In the genomic region with DNA sequence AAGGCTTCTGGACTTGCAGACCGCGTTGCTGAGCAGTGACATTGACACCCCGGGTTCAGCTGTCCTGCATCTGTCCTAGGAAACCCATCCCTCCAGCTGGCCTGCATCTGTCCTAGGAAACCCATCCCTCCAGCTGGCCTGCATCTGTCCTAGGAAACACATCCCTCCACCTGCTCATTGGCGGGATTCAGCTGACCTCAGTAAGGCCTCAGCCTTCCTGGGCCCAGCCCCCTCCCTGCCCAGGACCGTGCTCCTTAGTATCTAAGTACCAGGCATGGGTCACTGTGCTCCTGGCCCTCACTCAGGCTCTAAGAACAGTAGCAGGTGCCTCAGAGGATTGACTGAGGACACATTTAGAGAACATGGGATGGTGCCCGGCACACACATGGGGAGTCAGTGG, we compare ENCODE assay signal across 19 cellular contexts. TPM values are rescaled to one million over a fixed set of nuclear protein-coding genes. Genes with fewer than 3 reads are reported as not detected.
DNase-seq lines count a peak whose midpoint lies in the region; ATAC-seq, FAIRE-seq and TF ChIP-seq lines count a peak whose summit lies in the region.
"Had no signal": no experiment of that assay in that cellular context is flagged by ENCODE, and none has a peak within 500 bp of the region (broad histone marks: within the 10 kb centered on the region; RNA-seq: fewer than 3 reads in every experiment).

No MANE protein-coding gene starts in this region.

- H3K4me1 Mint-ChIP-seq in Calu3 (ENCODE audit: low read depth, unreplicated experiment), result peaks cover 44% of the 10 kb centered on the region
- peaks cover 17% of the 10 kb centered on the region for H3K4me1 Mint-ChIP-seq in astrocyte (ENCODE audit: low read depth, unreplicated experiment)
- H3K4me1 Mint-ChIP-seq: activated CD4-positive, alpha-beta T cell treated with anti-CD3 and anti-CD28 coated beads, Interleukin-2, amount 10 ng/mL, durations not matched to agents 24 days and 14 days; IgD-negative memory B cell; T-helper 17 cell had no signal

- H3K27me3 ChIP-seq in astrocyte (ENCODE audit: insufficient read depth, low read length), result no peaks in the 10 kb centered on the region
- no peaks in the 10 kb centered on the region for H3K27me3 ChIP-seq in skeletal muscle satellite cell (ENCODE audit: control insufficient read depth, insufficient read depth, low read length)
- H3K27me3 ChIP-seq: ovary had no signal

- H3K36me3 ChIP-seq in astrocyte (ENCODE audit: insufficient read depth, low read length), result peaks cover 17% of the 10 kb centered on the region
- peaks cover 55% of the 10 kb centered on the region for H3K36me3 ChIP-seq in skeletal muscle satellite cell (ENCODE audit: insufficient read depth, low read length)
- H3K36me3 ChIP-seq: ovary, thoracic aorta had no signal

- peak overlapping the region; percentile 94 for H3K27ac ChIP-seq in astrocyte (ENCODE audit: low read depth, low read length)
- H3K27ac ChIP-seq: ovary, thoracic aorta had no signal

- TF ChIP-seq CTCF in Calu3 (IDR thresholded peaks at IDR 0.05; ENCODE audit: unreplicated experiment) (no peak), astrocyte (IDR thresholded peaks at IDR 0.05; ENCODE audit: insufficient read depth, low read depth, low read length) (no peak)

- H3K27me3 Mint-ChIP-seq in Calu3 (ENCODE audit: unreplicated experiment) (no peaks in the 10 kb centered on the region), astrocyte (ENCODE audit: low read depth, unreplicated experiment) (peaks cover 5% of the 10 kb centered on the region)

- CTCF ChIA-PET in Calu3 (lab: Charles Lee), result no interaction called here

- H3K36me3 Mint-ChIP-seq in Calu3 (ENCODE audit: insufficient read depth, unreplicated experiment), result peaks cover 55% of the 10 kb centered on the region
- H3K36me3 Mint-ChIP-seq in astrocyte (ENCODE audit: low read depth, unreplicated experiment), result peaks cover 22% of the 10 kb centered on the region

- H2AFZ ChIP-seq in astrocyte (ENCODE audit: low read depth, low read length), result no peak overlapping the region

- H3K27ac Mint-ChIP-seq in Calu3 (ENCODE audit: unreplicated experiment), result peak overlapping the region; percentile 99
- H3K27ac Mint-ChIP-seq in astrocyte (ENCODE audit: unreplicated experiment), result no peak overlapping the region
- H3K27ac Mint-ChIP-seq: activated CD4-positive, alpha-beta T cell treated with anti-CD3 and anti-CD28 coated beads, Interleukin-2, amount 10 ng/mL, durations not matched to agents 24 days and 14 days; activated T-cell treated with anti-CD3 and anti-CD28 coated beads, Interleukin-2, amount 50 U/mL, for 72 hours; dendritic cell treated with granulocyte-macrophage colony-stimulating factor and Interleukin-4, amounts not matched to agents 40 ng/mL and 50 ng/mL, for 4 days; IgD-negative memory B cell; T-helper 17 cell had no signal

- H3K9ac ChIP-seq in astrocyte (ENCODE audit: low read length) (peak overlapping the region; percentile 93), skeletal muscle satellite cell (ENCODE audit: low read depth, low read length) (peak overlapping the region; percentile 98)

- H3K9me3 Mint-ChIP-seq in Calu3 (ENCODE audit: low read depth, unreplicated experiment) (no peaks in the 10 kb centered on the region), astrocyte (ENCODE audit: unreplicated experiment) (peaks cover 11% of the 10 kb centered on the region)

- peaks cover 39% of the 10 kb centered on the region for H3K4me1 ChIP-seq in astrocyte (ENCODE audit: insufficient read depth, low read length)
- H3K4me1 ChIP-seq in skeletal muscle satellite cell (ENCODE audit: control insufficient read depth, insufficient read depth, low read length), result peaks cover 64% of the 10 kb centered on the region

- FAIRE-seq in astrocyte (lab: Jason Lieb, UNC), result no peak

- peaks cover 13% of the 10 kb centered on the region for H3K9me3 ChIP-seq in astrocyte (ENCODE audit: insufficient read depth, low read depth, low read length)
- H3K9me3 ChIP-seq in skeletal muscle satellite cell (replicated peaks; ENCODE audit: low read length), result peaks cover 12% of the 10 kb centered on the region
- H3K9me3 ChIP-seq: ovary had no signal

- intact Hi-C loops in Calu3 (cut with micrococcal nuclease; ENCODE audit: unreplicated experiment) (no loop called here), left ventricle myocardium superior (cut with micrococcal nuclease) (no loop called here)

- H4K20me1 ChIP-seq in astrocyte (ENCODE audit: insufficient read depth, low read length), result no peaks in the 10 kb centered on the region

- peaks cover 91% of the 10 kb centered on the region for H3K79me2 ChIP-seq in astrocyte (ENCODE audit: insufficient read depth, low read length)

- no peak for DNase-seq in Calu3
- DNase-seq in astrocyte (ENCODE audit: low read depth), result no peak
- no peak for DNase-seq in left ventricle myocardium superior
- DNase-seq in nucleus accumbens (lab: John Stamatoyannopoulos, UW), result no peak
- DNase-seq in LoVo (ENCODE audit: low spot score), result no peak
- DNase-seq in hypothalamus (lab: John Stamatoyannopoulos, UW), result no peak
- DNase-seq in stimulated activated CD8-positive, alpha-beta memory T cell treated with anti-CD3 and anti-CD28 coated beads, Interleukin-4, amount 100 ng/mL, for 48 hours, result no peak
- DNase-seq: activated CD4-positive, alpha-beta T cell treated with anti-CD3 and anti-CD28 coated beads, Interleukin-2, amount 10 ng/mL, durations not matched to agents 24 days and 14 days; activated T-cell treated with anti-CD3 and anti-CD28 coated beads, Interleukin-2, amount 50 U/mL, for 72 hours; amniotic stem cell; mesendoderm; NCI-H345; stimulated activated CD4-positive, alpha-beta T cell treated with anti-CD3 and anti-CD28 coated beads, Interleukin-15, amount 100 ng/mL, for 24 hours; T-helper 17 cell had no signal

- H3K4me3 ChIP-seq in astrocyte (ENCODE audit: insufficient read depth, low read depth, low read length) (peak overlapping the region; percentile 82), skeletal muscle satellite cell (ENCODE audit: low read length) (peak overlapping the region; percentile 92)

- H3K4me2 ChIP-seq in astrocyte (ENCODE audit: low read length) (peak overlapping the region; percentile 97), skeletal muscle satellite cell (ENCODE audit: low read length) (peak overlapping the region; percentile 97)

- no TSS peak for BruUV-seq in Calu3 (replicated peaks; lab: Mats Ljungman, UMichigan)

- ATAC-seq in left ventricle myocardium superior, result peak; percentile 22
- ATAC-seq: activated T-cell treated with anti-CD3 and anti-CD28 coated beads, Interleukin-2, amount 50 U/mL, for 72 hours; T-helper 17 cell had no signal

- H3K4me3 Mint-ChIP-seq in Calu3 (ENCODE audit: low read depth, unreplicated experiment), result peak overlapping the region; percentile 90
- peak overlapping the region; percentile 70 for H3K4me3 Mint-ChIP-seq in astrocyte (ENCODE audit: unreplicated experiment)
- H3K4me3 Mint-ChIP-seq: activated CD4-positive, alpha-beta T cell treated with anti-CD3 and anti-CD28 coated beads, Interleukin-2, amount 10 ng/mL, durations not matched to agents 24 days and 14 days; activated T-cell treated with anti-CD3 and anti-CD28 coated beads, Interleukin-2, amount 50 U/mL, for 72 hours; dendritic cell treated with granulocyte-macrophage colony-stimulating factor and Interleukin-4, amounts not matched to agents 40 ng/mL and 50 ng/mL, for 4 days; IgD-negative memory B cell; T-helper 17 cell had no signal

RNA-seq across cellular contexts. Expression of a gene that starts 1.2 kb away (rescaled TPM):
- total RNA-seq in Calu3 (2022), result 39.8 and 47.2 TPM in 2 replicates
- total RNA-seq in astrocyte, result 14.2 and 16.2 TPM in 2 replicates
- 88.9 TPM for total RNA-seq in left ventricle myocardium superior
- 24.7 and 53.0 TPM in 2 replicates for total RNA-seq in skeletal muscle satellite cell (2012; rRNA removed)
- total RNA-seq: activated CD4-positive, alpha-beta T cell treated with anti-CD3 and anti-CD28 coated beads, Interleukin-2, amount 10 ng/mL, durations not matched to agents 24 days and 14 days; T-helper 17 cell had no signal
